1 cellular context compared by ENCODE assay signal in the genomic region with DNA sequence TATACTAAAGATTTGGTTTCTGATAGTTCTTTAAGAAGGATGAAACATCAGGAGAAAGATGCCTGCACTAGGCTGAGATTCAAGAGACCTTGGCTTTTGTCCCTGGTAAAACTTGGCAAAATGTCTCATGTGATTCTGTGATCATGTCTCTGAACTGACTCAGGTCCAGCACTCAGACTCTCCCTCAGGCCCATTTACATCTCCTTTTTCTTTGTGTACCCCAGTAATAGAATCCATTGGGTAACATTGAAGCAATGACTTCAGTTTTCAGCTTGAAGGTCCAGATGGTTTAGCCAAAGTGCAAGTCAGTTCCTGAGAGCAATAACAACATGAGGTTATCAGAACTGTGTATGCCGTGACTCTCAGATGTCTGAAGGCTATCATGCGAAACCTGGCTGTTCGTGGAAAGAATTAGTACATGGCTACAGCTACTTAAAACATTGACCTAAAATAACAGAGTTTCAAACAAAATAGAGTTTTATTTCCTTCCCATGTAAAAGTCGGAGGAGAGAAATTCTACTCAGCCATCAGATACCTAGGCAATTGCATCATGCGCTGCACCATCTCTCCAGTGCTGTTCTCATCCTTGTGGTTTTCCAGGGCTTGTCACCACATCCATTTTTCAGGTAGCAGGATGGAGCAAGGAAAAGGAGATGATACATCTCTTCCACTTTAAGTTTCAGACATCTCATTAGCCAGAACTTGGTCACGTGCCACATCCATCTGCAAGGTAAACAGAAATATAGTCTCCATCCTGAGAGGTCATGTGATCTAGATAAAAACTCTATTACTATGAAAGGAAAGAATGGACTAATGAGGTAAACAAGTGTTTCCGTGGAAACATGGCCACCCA.
TF ChIP-seq lines count a peak whose summit lies in the region.

No MANE protein-coding gene starts in this region.

TF ChIP-seq in H1, 55 proteins besides CTCF, POLR2A, EP300 and RAD21:
- TF ChIP-seq E2F6 (IDR thresholded peaks at IDR 0.05), result no peak
- no peak for TF ChIP-seq BRCA1 (IDR thresholded peaks at IDR 0.05; ENCODE audit: low read depth, low read length)
- TF ChIP-seq JUN (IDR thresholded peaks at IDR 0.05; ENCODE audit: low read depth, low read length), result no peak
- no peak for TF ChIP-seq RNF2 (IDR thresholded peaks at IDR 0.05; ENCODE audit: borderline replicate concordance, low read depth, low read length, missing control alignments, poor library complexity, severe bottlenecking)
- no peak for TF ChIP-seq SP2 (IDR thresholded peaks at IDR 0.05; ENCODE audit: low read length)
- TF ChIP-seq BACH1 (IDR thresholded peaks at IDR 0.05; ENCODE audit: low read length), result no peak
- no peak for TF ChIP-seq CBX8 (IDR thresholded peaks at IDR 0.05; ENCODE audit: borderline replicate concordance, low read depth, low read length)
- TF ChIP-seq RFX5 (IDR thresholded peaks at IDR 0.05; ENCODE audit: borderline replicate concordance, low read depth, low read length), result no peak
